In the genomic region with DNA sequence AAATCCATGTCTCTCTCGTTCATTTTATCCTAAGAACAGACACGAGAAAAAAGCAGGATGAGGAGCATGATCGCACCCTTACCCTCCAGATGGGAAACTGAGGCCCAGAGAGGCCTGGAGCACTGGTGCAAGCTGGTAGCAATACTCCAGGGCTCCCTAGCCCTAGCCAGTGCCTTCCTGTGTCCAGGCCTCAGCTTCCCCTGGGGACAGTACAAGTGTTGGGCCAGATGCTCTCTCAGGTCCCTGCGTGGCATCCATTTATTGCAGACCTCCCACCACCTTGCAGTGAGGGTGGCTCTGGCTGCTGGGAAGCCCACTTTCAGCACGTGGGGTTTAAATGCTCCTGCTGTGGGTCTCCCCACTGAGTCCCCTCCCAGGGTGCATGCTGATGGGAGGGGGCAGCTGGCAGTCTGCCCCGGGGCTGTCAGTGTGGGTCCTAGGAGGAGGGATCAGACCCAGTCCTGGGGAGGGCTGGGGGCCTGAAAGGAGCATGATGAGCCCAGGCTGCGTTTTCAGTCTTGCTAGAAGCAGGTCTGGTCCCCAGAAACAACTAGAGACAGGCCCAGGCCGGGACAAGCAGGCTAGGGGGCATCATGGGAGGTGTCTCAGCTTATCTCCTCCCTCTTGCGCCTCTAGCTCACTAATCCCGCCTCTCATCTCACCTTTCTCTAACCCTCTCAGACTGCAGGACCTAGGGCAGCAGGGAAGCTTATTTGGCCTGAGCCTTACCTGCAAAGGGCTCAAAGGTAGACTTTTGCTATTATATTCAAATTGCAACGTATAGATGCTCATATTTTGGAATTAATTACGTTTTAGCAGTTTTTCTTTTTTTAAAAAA, we compare ENCODE assay signal across 8 cellular contexts. TPM values are rescaled to one million over a fixed set of nuclear protein-coding genes. Genes with fewer than 3 reads are reported as not detected.
A peak's percentile ranks its signal among the peaks of the same experiment; 100 is the strongest.
DNase-seq lines count a peak whose midpoint lies in the region; ATAC-seq lines count a peak whose summit lies in the region.

No MANE protein-coding gene starts in this region.

- peak overlapping the region; percentile 88 for H3K4me3 Mint-ChIP-seq in activated T-cell treated with anti-CD3 and anti-CD28 coated beads, Interleukin-2, amount 50 U/mL, for 4 hours

- H3K9me3 Mint-ChIP-seq in activated T-cell treated with anti-CD3 and anti-CD28 coated beads, Interleukin-2, amount 50 U/mL, for 4 hours = no peaks in the 10 kb centered on the region

- H3K9me3 ChIP-seq in iPS-15b (ENCODE audit: control insufficient read depth, insufficient read depth, low read length) = no peaks in the 10 kb centered on the region

- H3K4me3 ChIP-seq in iPS-15b (ENCODE audit: low read depth, low read length) = no peak overlapping the region

- peaks cover 24% of the 10 kb centered on the region for H3K36me3 ChIP-seq in iPS-15b (ENCODE audit: control insufficient read depth, insufficient read depth, low read length)

- no peaks in the 10 kb centered on the region for H3K27me3 ChIP-seq in iPS-15b (ENCODE audit: control insufficient read depth, insufficient read depth, low read length)

- no peak for ATAC-seq in activated T-cell treated with anti-CD3 and anti-CD28 coated beads, Interleukin-2, amount 50 U/mL, for 4 hours

- no peak for DNase-seq in activated T-cell treated with anti-CD3 and anti-CD28 coated beads, Interleukin-2, amount 50 U/mL, for 4 hours
- DNase-seq in activated T-cell treated with anti-CD3 and anti-CD28 coated beads for 4 hours = no peak
- DNase-seq in SW480 (ENCODE audit: low spot score) = peak; percentile 57
- DNase-seq in substantia nigra (lab: John Stamatoyannopoulos, UW) = no peak
- DNase-seq in inferior parietal cortex (ENCODE audit: extremely low spot score) = no peak
- no peak for DNase-seq in LoVo (ENCODE audit: low spot score)
- DNase-seq in NCI-H1092 treated with DMSO at 0.1 percent for 48 hours (lab: John Stamatoyannopoulos, UW) = no peak

- peak overlapping the region; percentile 37 for H3K9ac ChIP-seq in iPS-15b (ENCODE audit: low read depth, low read length)

- H3K36me3 Mint-ChIP-seq in activated T-cell treated with anti-CD3 and anti-CD28 coated beads, Interleukin-2, amount 50 U/mL, for 4 hours (ENCODE audit: insufficient read depth) = peaks cover 14% of the 10 kb centered on the region

- H3K4me1 Mint-ChIP-seq in activated T-cell treated with anti-CD3 and anti-CD28 coated beads, Interleukin-2, amount 50 U/mL, for 4 hours (ENCODE audit: low read depth) = peaks cover 27% of the 10 kb centered on the region

- peak overlapping the region; percentile 76 for H3K27ac ChIP-seq in substantia nigra (ENCODE audit: low read depth, low read length, poor library complexity, severe bottlenecking)

- peaks cover 4% of the 10 kb centered on the region for H3K4me1 ChIP-seq in iPS-15b (ENCODE audit: control insufficient read depth, insufficient read depth, low read length)

- H3K27me3 Mint-ChIP-seq in activated T-cell treated with anti-CD3 and anti-CD28 coated beads, Interleukin-2, amount 50 U/mL, for 4 hours (ENCODE audit: low read depth) = no peaks in the 10 kb centered on the region

RNA-seq across cellular contexts. Expression of gene PPIF, which starts 0.7 kb away (rescaled TPM):
- 100 to 1,000 TPM; 199 to 232 (median 203) TPM for total RNA-seq in activated T-cell treated with anti-CD3 and anti-CD28 coated beads, Interleukin-2, amount 50 U/mL, for 4 hours
